Comparison of ENCODE assay signal across 20 cellular contexts in genomic region chr5:144979516-144980264, GRCh38.
DNase-seq lines count a peak whose midpoint lies in the region; ATAC-seq and TF ChIP-seq lines count a peak whose summit lies in the region.
"Had no signal": no experiment of that assay in that cellular context is flagged by ENCODE, and none has a peak within 500 bp of the region (broad histone marks: within the 10 kb centered on the region; RNA-seq: fewer than 3 reads in every experiment).

No MANE protein-coding gene starts in this region.

- no peaks in the 10 kb centered on the region for H3K4me1 Mint-ChIP-seq in stimulated activated naive B cell treated with anti-CD40 and anti-IgM and Interleukin-4, amounts not matched to agents 10 μg/mL and 1 μg/mL and 100 μg/mL, for 72 hours
- H3K4me1 Mint-ChIP-seq in endodermal cell: peaks cover 1% of the 10 kb centered on the region
- H3K4me1 Mint-ChIP-seq: CD4-positive, CD25-positive, alpha-beta regulatory T cell; CD8-positive, alpha-beta memory T cell had no signal

- WGBS in endodermal cell (ENCODE audit: insufficient coverage in 1 of 2, insufficient read length in 1 of 2), 2 experiments: 83% methylated on average over 2 of the region's 2 CpGs; no CpG with 5 or more reads in 1 of the 2 experiments

- H3K4me3 Mint-ChIP-seq in stimulated activated naive B cell treated with anti-CD40 and anti-IgM and Interleukin-4, amounts not matched to agents 10 μg/mL and 1 μg/mL and 100 μg/mL, for 72 hours: no peak overlapping the region
- no peak overlapping the region for H3K4me3 Mint-ChIP-seq in endodermal cell
- H3K4me3 Mint-ChIP-seq: CD4-positive, CD25-positive, alpha-beta regulatory T cell; CD8-positive, alpha-beta memory T cell had no signal

- no peak overlapping the region for H3K9ac ChIP-seq in HCT116 (ENCODE audit: low read length)
- H3K9ac ChIP-seq in endodermal cell (ENCODE audit: extremely low read depth, low read length, poor library complexity, severe bottlenecking): no peak overlapping the region
- H3K9ac ChIP-seq: GM23248 had no signal

- RAD21 ChIA-PET in HCT116 (lab: Charles Lee; ENCODE audit: low non-redundant PET in 1 of 2, low total read pairs in 2 of 2, uncharacterized antibody in 2 of 2, unreplicated experiment in 2 of 2): no interaction called here

- TF ChIP-seq CTCF in HCT116 (IDR thresholded peaks at IDR 0.05 in 2 of 3, conservative IDR thresholded peaks at IDR 0.05 in 1 of 3; ENCODE audit: borderline replicate concordance in 1 of 3, insufficient read depth in 1 of 3, low read depth in 2 of 3, low read length in 2 of 3): no peak
- TF ChIP-seq CTCF in endodermal cell (conservative IDR thresholded peaks at IDR 0.05): no peak

- H3K27ac ChIP-seq in HCT116 (ENCODE audit: low read depth, low read length): no peak overlapping the region
- H3K27ac ChIP-seq in endodermal cell (ENCODE audit: low read depth, low read length): no peak overlapping the region
- H3K27ac ChIP-seq: GM23248 had no signal

- 0 out of 2 replicates have a peak, but pooled peaks have one; percentile 5 for TF ChIP-seq RAD21 in HCT116 (IDR thresholded peaks at IDR 0.05; ENCODE audit: low read depth)

- POLR2A ChIA-PET in HCT116 (lab: Charles Lee): no interaction called here

- H3K27me3 Mint-ChIP-seq in stimulated activated naive B cell treated with anti-CD40 and anti-IgM and Interleukin-4, amounts not matched to agents 10 μg/mL and 1 μg/mL and 100 μg/mL, for 72 hours: no peaks in the 10 kb centered on the region
- H3K27me3 Mint-ChIP-seq in endodermal cell (ENCODE audit: insufficient read depth): no peaks in the 10 kb centered on the region
- H3K27me3 Mint-ChIP-seq: CD4-positive, CD25-positive, alpha-beta regulatory T cell; CD8-positive, alpha-beta memory T cell had no signal

- H3K9me2 ChIP-seq in HCT116 (ENCODE audit: insufficient read depth): no peaks in the 10 kb centered on the region

- no peak for TF ChIP-seq POLR2A in HCT116 (IDR thresholded peaks at IDR 0.05; ENCODE audit: borderline replicate concordance, extremely low read depth, insufficient read depth, insufficient read length)

- H3K36me3 ChIP-seq in HCT116 (ENCODE audit: control insufficient read depth in 1 of 2, insufficient read depth in 2 of 2, low read length in 2 of 2) (no peaks in the 10 kb centered on the region), endodermal cell (ENCODE audit: control insufficient read depth, insufficient read depth, low read length) (no peaks in the 10 kb centered on the region)
- H3K36me3 ChIP-seq: BE2C, HAP-1 had no signal

- DNase-seq in EL: peak; percentile 54
- DNase-seq in HCT116 (ENCODE audit: low read depth, low spot score): no peak
- DNase-seq in LHCN-M2 (ENCODE audit: low read depth): peak; percentile 8
- peak; percentile 8 for DNase-seq in left kidney (ENCODE audit: low read depth, low spot score)
- DNase-seq in stimulated activated naive B cell treated with anti-CD40 and anti-IgM and Interleukin-4, amounts not matched to agents 10 μg/mL and 1 μg/mL and 100 μg/mL, for 72 hours: no peak
- no peak for DNase-seq in endodermal cell
- DNase-seq: ACHN; BE2C; C1 segment of cervical spinal cord; CD4-positive, CD25-positive, alpha-beta regulatory T cell; CD8-positive, alpha-beta memory T cell; COR-L47; DMS 273 treated with DMSO at 0.1 percent for 48 hours; DMS53; GM23248; IMR-90 had no signal

- no peak for ATAC-seq in HCT116
- no peak for ATAC-seq in GM19351 (IDR thresholded peaks at IDR 0.05; ENCODE audit: unreplicated experiment)
- ATAC-seq in stimulated activated naive B cell treated with anti-CD40 and anti-IgM and Interleukin-4, amounts not matched to agents 10 μg/mL and 1 μg/mL and 100 μg/mL, for 72 hours (replicated peaks): no peak
- ATAC-seq: GM12878, K562 had no signal

- H3K36me3 Mint-ChIP-seq in stimulated activated naive B cell treated with anti-CD40 and anti-IgM and Interleukin-4, amounts not matched to agents 10 μg/mL and 1 μg/mL and 100 μg/mL, for 72 hours: no peaks in the 10 kb centered on the region
- H3K36me3 Mint-ChIP-seq in endodermal cell (ENCODE audit: low read depth): no peaks in the 10 kb centered on the region
- H3K36me3 Mint-ChIP-seq: CD4-positive, CD25-positive, alpha-beta regulatory T cell; CD8-positive, alpha-beta memory T cell had no signal

- H3K4me1 ChIP-seq in HCT116 (ENCODE audit: control insufficient read depth in 1 of 2, insufficient read depth in 2 of 2, low read length in 2 of 2): no peaks in the 10 kb centered on the region
- no peaks in the 10 kb centered on the region for H3K4me1 ChIP-seq in endodermal cell (ENCODE audit: control insufficient read depth, insufficient read depth, low read length)
- H3K4me1 ChIP-seq: BE2C, HAP-1 had no signal

- no peak overlapping the region for H3K4me3 ChIP-seq in HCT116 (replicated peaks in 1 of 2; ENCODE audit: low read depth in 1 of 2, low read length in 2 of 2)
- no peak overlapping the region for H3K4me3 ChIP-seq in endodermal cell (ENCODE audit: low read length)
- H3K4me3 ChIP-seq: GM12878, GM23248, HAP-1, K562 had no signal

- H3K27ac Mint-ChIP-seq in stimulated activated naive B cell treated with anti-CD40 and anti-IgM and Interleukin-4, amounts not matched to agents 10 μg/mL and 1 μg/mL and 100 μg/mL, for 72 hours: no peak overlapping the region
- no peak overlapping the region for H3K27ac Mint-ChIP-seq in endodermal cell
- H3K27ac Mint-ChIP-seq: CD4-positive, CD25-positive, alpha-beta regulatory T cell; CD8-positive, alpha-beta memory T cell had no signal

- H3K27me3 ChIP-seq in HCT116 (ENCODE audit: insufficient read depth, low read length) (peaks cover 3% of the 10 kb centered on the region; the same call in 1 of the 2 replicates), endodermal cell (ENCODE audit: control insufficient read depth, insufficient read depth, low read length, poor library complexity, severe bottlenecking) (no peaks in the 10 kb centered on the region)
- H3K27me3 ChIP-seq: BE2C had no signal

- peaks cover 4 to 5% of the 10 kb centered on the region in 2 donors for H3K9me3 Mint-ChIP-seq in stimulated activated naive B cell treated with anti-CD40 and anti-IgM and Interleukin-4, amounts not matched to agents 10 μg/mL and 1 μg/mL and 100 μg/mL, for 72 hours
- H3K9me3 Mint-ChIP-seq in endodermal cell: peaks cover 16% of the 10 kb centered on the region

- H3K4me2 ChIP-seq in HCT116 (ENCODE audit: low read length): no peak overlapping the region

- no peaks in the 10 kb centered on the region for H4K20me1 ChIP-seq in HCT116 (ENCODE audit: insufficient read depth)

- no peaks in the 10 kb centered on the region for H3K9me3 ChIP-seq in HCT116 (ENCODE audit: control insufficient read depth in 1 of 2, insufficient read depth in 1 of 2, low read depth in 1 of 2, low read length in 2 of 2)
- peaks cover 15% of the 10 kb centered on the region for H3K9me3 ChIP-seq in endodermal cell (ENCODE audit: control insufficient read depth, low read length)
- H3K9me3 ChIP-seq: BE2C, HAP-1 had no signal

- intact Hi-C loops in HCT116 (cut with micrococcal nuclease): loop anchor here (2.0 kb wide), 1 partner anchor 61 kb away; no protein-coding TSS in a partner anchor

- H3K79me2 ChIP-seq in HCT116 (ENCODE audit: insufficient read depth, low read length): no peaks in the 10 kb centered on the region

- H2AFZ ChIP-seq in HCT116 (ENCODE audit: low read depth, low read length, poor library complexity, severe bottlenecking): no peak overlapping the region
- H2AFZ ChIP-seq: GM23248 had no signal

- no TSS peak for BruUV-seq in HCT116 (replicated peaks; lab: Mats Ljungman, UMichigan)

- CTCF ChIA-PET in HCT116 (lab: Charles Lee): interaction anchor here (0.6 kb wide), 1 partner anchor 29 kb away, joined by 3 read pairs; no protein-coding TSS in a partner anchor

TF ChIP-seq in HCT116, 20 proteins besides CTCF, POLR2A, EP300 and RAD21:
- TF ChIP-seq ZNF274 (IDR thresholded peaks at IDR 0.05; ENCODE audit: low read depth, low read length) (no peak), JUND (IDR thresholded peaks at IDR 0.05) (no peak), FOSL1 (IDR thresholded peaks at IDR 0.05; ENCODE audit: low read depth) (no peak), ELF1 (IDR thresholded peaks at IDR 0.05; ENCODE audit: borderline replicate concordance, low read depth) (no peak), TCF7L2 (IDR thresholded peaks at IDR 0.05; ENCODE audit: borderline replicate concordance, extremely low read depth, insufficient read depth, insufficient read length) (no peak), EZH2 (IDR thresholded peaks at IDR 0.05) (no peak), YY1 (IDR thresholded peaks at IDR 0.05; ENCODE audit: extremely low read depth, insufficient replicate concordance, low read depth, low read length) (no peak), SRF (IDR thresholded peaks at IDR 0.05; ENCODE audit: low read depth) (no peak), POLR2AphosphoS5 (IDR thresholded peaks at IDR 0.05; ENCODE audit: low read depth, low read length) (no peak), MAX (IDR thresholded peaks at IDR 0.05) (no peak), ATF3 (IDR thresholded peaks at IDR 0.05) (no peak), ZBTB33 (IDR thresholded peaks at IDR 0.05; ENCODE audit: extremely low read depth, insufficient replicate concordance, low read length) (no peak)

Comparison
In these comparisons a context has a peak if more than half of its experiments do, and no peak if none do; other contexts are left out.
1. DNase-seq: peak in EL (single experiment), LHCN-M2 (single experiment) and left kidney (single experiment); none in HCT116 (single experiment), stimulated activated naive B cell treated with anti-CD40 and anti-IgM and Interleukin-4, amounts not matched to agents 10 μg/mL and 1 μg/mL and 100 μg/mL, for 72 hours (single experiment) and endodermal cell (single experiment).